In genomic region chr4:22474636-22475310, GRCh38 we compare ENCODE assay signal across 1 cellular context.
TF ChIP-seq lines count a peak whose summit lies in the region.

No MANE protein-coding gene starts in this region.

TF ChIP-seq in A549, 52 proteins besides CTCF, POLR2A, EP300 and RAD21:
- TF ChIP-seq HMGXB4 (CRISPR knock-in tag; IDR thresholded peaks at IDR 0.05; ENCODE audit: borderline replicate concordance): no peak
- no peak for TF ChIP-seq JUNB (IDR thresholded peaks at IDR 0.05)
- TF ChIP-seq SREBF2 (IDR thresholded peaks at IDR 0.05): no peak
